Comparison of ENCODE assay signal across 9 cellular contexts in genomic region chr1:201468501-201468843, GRCh38. TPM values are rescaled to one million over a fixed set of nuclear protein-coding genes. Genes with fewer than 3 reads are reported as not detected.
DNase-seq lines count a peak whose midpoint lies in the region; ATAC-seq and TF ChIP-seq lines count a peak whose summit lies in the region.
"Had no signal": no experiment of that assay in that cellular context is flagged by ENCODE, and none has a peak within 500 bp of the region (broad histone marks: within the 10 kb centered on the region; RNA-seq: fewer than 3 reads in every experiment).

No MANE protein-coding gene starts in this region.

- peaks cover 3% of the 10 kb centered on the region for H3K4me1 Mint-ChIP-seq in activated CD8-positive, alpha-beta T cell treated with anti-CD3 and anti-CD28 coated beads for 36 hours (ENCODE audit: low read depth)

- no peak overlapping the region for H3K27ac Mint-ChIP-seq in activated CD8-positive, alpha-beta T cell treated with anti-CD3 and anti-CD28 coated beads for 36 hours

- DNase-seq in BJ (ENCODE audit: low read depth), result no peak
- DNase-seq in activated CD8-positive, alpha-beta T cell treated with anti-CD3 and anti-CD28 coated beads for 36 hours, result peak; percentile 35
- peak; percentile 39 for DNase-seq in glomerular visceral epithelial cell (ENCODE audit: extremely low spot score)
- peak; percentile 45 to 71 for DNase-seq in psoas muscle
- DNase-seq in stimulated activated CD4-positive, alpha-beta T cell treated with anti-CD3 and anti-CD28 coated beads, Interleukin-12 subunit alpha, Interleukin-12 subunit beta, amount 100 ng/mL, for 4 hours, result no peak

- H3K36me3 ChIP-seq in BJ (ENCODE audit: control insufficient read depth, insufficient read depth, low read length), result peaks cover 14% of the 10 kb centered on the region
- peaks cover 0 to 22% of the 10 kb centered on the region in 2 donors for H3K36me3 ChIP-seq in psoas muscle (ENCODE audit: insufficient read depth in 1 of 2, low read depth in 1 of 2)

- no peaks in the 10 kb centered on the region for H3K9me3 ChIP-seq in psoas muscle

- TF ChIP-seq CTCF in BJ (IDR thresholded peaks at IDR 0.05; ENCODE audit: insufficient read depth, low read depth, low read length) (no peak), psoas muscle (IDR thresholded peaks at IDR 0.05) (no peak)
- TF ChIP-seq CTCF in activated CD8-positive, alpha-beta T cell treated with anti-CD3 and anti-CD28 coated beads for 36 hours (IDR thresholded peaks at IDR 0.05), result no peak

- POLR2A ChIA-PET in BJ (lab: Charles Lee), result interaction anchor here (0.5 to 1.3 kb wide), 5 partner anchors 27 to 425 kb away, joined by 3 to 5 read pairs (median 4); no protein-coding TSS in a partner anchor
- POLR2A ChIA-PET in activated CD8-positive, alpha-beta T cell treated with anti-CD3 and anti-CD28 coated beads for 36 hours (lab: Charles Lee), result no interaction called here

- H3K4me3 Mint-ChIP-seq in activated CD8-positive, alpha-beta T cell treated with anti-CD3 and anti-CD28 coated beads for 36 hours, result peak overlapping the region; percentile 67

- peaks cover 29% of the 10 kb centered on the region for H3K4me1 ChIP-seq in psoas muscle

- H3K4me3 ChIP-seq in BJ (ENCODE audit: low read depth, low read length) (peak overlapping the region; percentile 67), psoas muscle (peak overlapping the region; percentile 91)

- H3K27me3 Mint-ChIP-seq in activated CD8-positive, alpha-beta T cell treated with anti-CD3 and anti-CD28 coated beads for 36 hours, result peaks cover 46% of the 10 kb centered on the region

- ATAC-seq in GM18909 (IDR thresholded peaks at IDR 0.05; ENCODE audit: poor library complexity, unreplicated experiment), result peak; percentile 52
- peak; percentile 40 for ATAC-seq in HG03280 (IDR thresholded peaks at IDR 0.05; ENCODE audit: unreplicated experiment)
- ATAC-seq in activated CD8-positive, alpha-beta T cell treated with anti-CD3 and anti-CD28 coated beads for 36 hours, result peak; percentile 42
- ATAC-seq in psoas muscle, result peak in 2 of 4 donors; percentile 23 to 43
- no peak for ATAC-seq in GM18517 (IDR thresholded peaks at IDR 0.05; ENCODE audit: unreplicated experiment)

- H3K9me3 Mint-ChIP-seq in activated CD8-positive, alpha-beta T cell treated with anti-CD3 and anti-CD28 coated beads for 36 hours, result no peaks in the 10 kb centered on the region

- no peaks in the 10 kb centered on the region for H3K36me3 Mint-ChIP-seq in activated CD8-positive, alpha-beta T cell treated with anti-CD3 and anti-CD28 coated beads for 36 hours (ENCODE audit: low read depth)

- intact Hi-C loops in activated CD8-positive, alpha-beta T cell treated with anti-CD3 and anti-CD28 coated beads for 36 hours (cut with micrococcal nuclease), result no loop called here
- intact Hi-C loops in psoas muscle (cut with DNase I), result no loop called here

- WGBS in psoas muscle, 3 donors, result 1 to 3% (median 1%) methylated on average over 28 to 44 of the region's 44 CpGs

- H3K27me3 ChIP-seq in BJ (ENCODE audit: control insufficient read depth, insufficient read depth, low read length) (no peaks in the 10 kb centered on the region), psoas muscle (ENCODE audit: insufficient read depth in 3 of 3, low read length in 2 of 3) (no peaks in the 10 kb centered on the region)

- peak overlapping the region; percentile 88 for H3K27ac ChIP-seq in psoas muscle
- H3K27ac ChIP-seq: KMS-11 had no signal

- CTCF ChIA-PET in BJ (lab: Yijun Ruan, JAX), result interaction anchor here (1.1 to 5.2 kb wide), 9 partner anchors 10 to 62 kb away, joined by 3 to 34 read pairs (median 9); no protein-coding TSS in a partner anchor
- CTCF ChIA-PET in activated CD8-positive, alpha-beta T cell treated with anti-CD3 and anti-CD28 coated beads for 36 hours (lab: Charles Lee), result interaction anchor here (0.9 to 2.5 kb wide), 6 partner anchors 13 to 45 kb away, joined by 3 to 21 read pairs (median 9); no protein-coding TSS in a partner anchor

RNA-seq across cellular contexts. Expression of gene PHLDA3, which starts 0.5 kb away (rescaled TPM):
- polyA plus RNA-seq in BJ (2011; rRNA removed), result 87.3 and 130 TPM in 2 replicates
- polyA minus RNA-seq in BJ (2011; rRNA and poly(A)+ RNA removed), result 30.1 and 35.4 TPM in 2 replicates
- 1 to 10 TPM; 6.2 to 7.9 TPM for total RNA-seq in activated CD8-positive, alpha-beta T cell treated with anti-CD3 and anti-CD28 coated beads for 36 hours
- total RNA-seq in psoas muscle, result 100 to 1,000 TPM in 1 of 4 donors, 10 to 100 TPM in 3; 41.8 to 116 (median 78.9) TPM
- 10 to 100 TPM; 42.3 to 62.4 (median 55.1) TPM for polyA plus RNA-seq in psoas muscle

RNA-seq across cellular contexts. Expression of gene CSRP1, which starts 38.5 kb away (rescaled TPM):
- polyA plus RNA-seq in BJ (2011; rRNA removed) (720 and 957 TPM in 2 replicates), psoas muscle (10 to 100 TPM; 21.1 to 26.4 (median 23.2) TPM)
- polyA minus RNA-seq in BJ (2011; rRNA and poly(A)+ RNA removed), result 475 and 544 TPM in 2 replicates
- total RNA-seq in activated CD8-positive, alpha-beta T cell treated with anti-CD3 and anti-CD28 coated beads for 36 hours, result 10 to 100 TPM; 55.3 to 56.2 TPM
- total RNA-seq in psoas muscle, result 10 to 100 TPM; 14.7 to 27.7 (median 24.3) TPM

RNA-seq across cellular contexts. Expression of gene TNNI1, which starts 46.9 kb away (rescaled TPM):
- polyA plus RNA-seq in BJ (2011; rRNA removed) (0.17 TPM in 1 of 2 replicates, not detected in the other), psoas muscle (1,000 to 10,000 TPM in 2 of 3 donors, 100 to 1,000 TPM in 1; 734 to 2,687 (median 2,500) TPM)
- polyA minus RNA-seq in BJ (2011; rRNA and poly(A)+ RNA removed), result not detected in 2 replicates
- not detected for total RNA-seq in activated CD8-positive, alpha-beta T cell treated with anti-CD3 and anti-CD28 coated beads for 36 hours
- 1,000 to 10,000 TPM; 2,137 to 4,600 (median 3,389) TPM for total RNA-seq in psoas muscle

Comparison
In these comparisons a context has a peak if more than half of its experiments do, and no peak if none do; other contexts are left out.
1. DNase-seq: peak in activated CD8-positive, alpha-beta T cell treated with anti-CD3 and anti-CD28 coated beads for 36 hours (single experiment), glomerular visceral epithelial cell (single experiment) and psoas muscle (2 of 2); none in BJ (single experiment) and stimulated activated CD4-positive, alpha-beta T cell treated with anti-CD3 and anti-CD28 coated beads, Interleukin-12 subunit alpha, Interleukin-12 subunit beta, amount 100 ng/mL, for 4 hours (single experiment).
2. RNA of gene PHLDA3, which starts 0.5 kb away (total RNA-seq): 41.8 to 116 TPM in psoas muscle; 6.2 to 7.9 TPM in activated CD8-positive, alpha-beta T cell treated with anti-CD3 and anti-CD28 coated beads for 36 hours; every median in the first group is over 4 times any median in the second.
3. RNA of gene TNNI1, which starts 46.9 kb away (total RNA-seq): 2,137 to 4,600 TPM in psoas muscle; not detected in activated CD8-positive, alpha-beta T cell treated with anti-CD3 and anti-CD28 coated beads for 36 hours; every median in the first group is over 1,000 times any median in the second.